ENCODE assay signal across 17 cellular contexts in genomic region chr2:106314427-106314826, GRCh38.
DNase-seq lines count a peak whose midpoint lies in the region; ATAC-seq and TF ChIP-seq lines count a peak whose summit lies in the region.
"Had no signal": no experiment of that assay in that cellular context is flagged by ENCODE, and none has a peak within 500 bp of the region (broad histone marks: within the 10 kb centered on the region; RNA-seq: fewer than 3 reads in every experiment).

No MANE protein-coding gene starts in this region.

- no peaks in the 10 kb centered on the region for H3K4me1 ChIP-seq in Peyer's patch
- H3K4me1 ChIP-seq: upper lobe of right lung had no signal

- H3K27me3 Mint-ChIP-seq in activated CD4-positive, alpha-beta T cell treated with anti-CD3 and anti-CD28 coated beads, Interleukin-2, amount 10 ng/mL, durations not matched to agents 24 days and 14 days = no peaks in the 10 kb centered on the region
- H3K27me3 Mint-ChIP-seq in glutamatergic neuron (ENCODE audit: unreplicated experiment) = peaks cover 3% of the 10 kb centered on the region
- H3K27me3 Mint-ChIP-seq: activated naive CD4-positive, alpha-beta T cell treated with anti-CD3 and anti-CD28 coated beads, Interleukin-2, amount 50 U/mL, for 24 hours; naive B cell had no signal

- no peak for ATAC-seq in GM21526 (IDR thresholded peaks at IDR 0.05; ENCODE audit: low FRiP score, unreplicated experiment)
- ATAC-seq: upper lobe of right lung had no signal

- H3K9me3 ChIP-seq in KOPT-K1 (ENCODE audit: insufficient read depth, low read length, poor library complexity, severe bottlenecking) = no peaks in the 10 kb centered on the region
- no peaks in the 10 kb centered on the region for H3K9me3 ChIP-seq in Peyer's patch
- H3K9me3 ChIP-seq: upper lobe of right lung had no signal

- H3K4me3 Mint-ChIP-seq in activated CD4-positive, alpha-beta T cell treated with anti-CD3 and anti-CD28 coated beads, Interleukin-2, amount 10 ng/mL, durations not matched to agents 24 days and 14 days = no peak overlapping the region
- no peak overlapping the region for H3K4me3 Mint-ChIP-seq in glutamatergic neuron (ENCODE audit: unreplicated experiment)
- H3K4me3 Mint-ChIP-seq: activated naive CD4-positive, alpha-beta T cell treated with anti-CD3 and anti-CD28 coated beads, Interleukin-2, amount 50 U/mL, for 24 hours; naive B cell had no signal

- no peak for TF ChIP-seq CTCF in glutamatergic neuron (IDR thresholded peaks at IDR 0.05; ENCODE audit: partially characterized antibody, unreplicated experiment)
- TF ChIP-seq CTCF in Peyer's patch (IDR thresholded peaks at IDR 0.05) = no peak

- H3K36me3 Mint-ChIP-seq in activated CD4-positive, alpha-beta T cell treated with anti-CD3 and anti-CD28 coated beads, Interleukin-2, amount 10 ng/mL, durations not matched to agents 24 days and 14 days (ENCODE audit: low read depth) = no peaks in the 10 kb centered on the region
- H3K36me3 Mint-ChIP-seq in glutamatergic neuron (ENCODE audit: unreplicated experiment) = no peaks in the 10 kb centered on the region
- H3K36me3 Mint-ChIP-seq: activated naive CD4-positive, alpha-beta T cell treated with anti-CD3 and anti-CD28 coated beads, Interleukin-2, amount 50 U/mL, for 24 hours; naive B cell had no signal

- peaks cover 7% of the 10 kb centered on the region for H3K4me1 Mint-ChIP-seq in activated CD4-positive, alpha-beta T cell treated with anti-CD3 and anti-CD28 coated beads, Interleukin-2, amount 10 ng/mL, durations not matched to agents 24 days and 14 days
- peaks cover 4% of the 10 kb centered on the region for H3K4me1 Mint-ChIP-seq in glutamatergic neuron (ENCODE audit: low read depth, unreplicated experiment)
- H3K4me1 Mint-ChIP-seq: naive B cell had no signal

- H3K9me3 Mint-ChIP-seq in activated CD4-positive, alpha-beta T cell treated with anti-CD3 and anti-CD28 coated beads, Interleukin-2, amount 10 ng/mL, durations not matched to agents 24 days and 14 days = no peaks in the 10 kb centered on the region
- no peaks in the 10 kb centered on the region for H3K9me3 Mint-ChIP-seq in glutamatergic neuron (ENCODE audit: unreplicated experiment)
- H3K9me3 Mint-ChIP-seq: activated naive CD4-positive, alpha-beta T cell treated with anti-CD3 and anti-CD28 coated beads, Interleukin-2, amount 50 U/mL, for 24 hours; naive B cell had no signal

- intact Hi-C loops in activated CD4-positive, alpha-beta T cell treated with anti-CD3 and anti-CD28 coated beads, Interleukin-2, amount 10 ng/mL, durations not matched to agents 24 days and 14 days (cut with micrococcal nuclease) = no loop called here

- DNase-seq in activated CD4-positive, alpha-beta T cell treated with anti-CD3 and anti-CD28 coated beads, Interleukin-2, amount 10 ng/mL, durations not matched to agents 24 days and 14 days = peak; percentile 67
- no peak for DNase-seq in activated CD4-positive, alpha-beta T cell treated with anti-CD3 and anti-CD28 coated beads for 4 hours
- DNase-seq in SIG-M5 treated with dmso at 0.1 percent for 504 hours (lab: John Stamatoyannopoulos, UW; ENCODE audit: unreplicated experiment) (peak; percentile 20), glutamatergic neuron (no peak), Peyer's patch (no peak), NCI-H774 (lab: John Stamatoyannopoulos, UW) (no peak)
- DNase-seq: GM23248, naive B cell, NCI-H2081 treated with DMSO at 0.1 percent for 48 hours, NCI-H82, upper lobe of right lung, WERI-Rb-1 had no signal

- peak overlapping the region; percentile 1 for H3K27ac ChIP-seq in KOPT-K1 (ENCODE audit: low read depth, low read length, poor library complexity, severe bottlenecking)
- no peak overlapping the region for H3K27ac ChIP-seq in Peyer's patch
- H3K27ac ChIP-seq: coronary artery, GM23248, upper lobe of right lung, WERI-Rb-1 had no signal

- TF ChIP-seq POLR2A in Peyer's patch (IDR thresholded peaks at IDR 0.05) = no peak

- H3K36me3 ChIP-seq in KOPT-K1 (ENCODE audit: insufficient read depth, low read length) (no peaks in the 10 kb centered on the region), Peyer's patch (no peaks in the 10 kb centered on the region)
- H3K36me3 ChIP-seq: upper lobe of right lung, WERI-Rb-1 had no signal

- H3K27ac Mint-ChIP-seq in activated CD4-positive, alpha-beta T cell treated with anti-CD3 and anti-CD28 coated beads, Interleukin-2, amount 10 ng/mL, durations not matched to agents 24 days and 14 days = no peak overlapping the region
- peak overlapping the region; percentile 57 for H3K27ac Mint-ChIP-seq in glutamatergic neuron (ENCODE audit: unreplicated experiment)
- H3K27ac Mint-ChIP-seq: activated naive CD4-positive, alpha-beta T cell treated with anti-CD3 and anti-CD28 coated beads, Interleukin-2, amount 50 U/mL, for 24 hours; naive B cell; progenitor cell of endocrine pancreas had no signal

- H3K4me3 ChIP-seq in Peyer's patch = no peak overlapping the region
- H3K4me3 ChIP-seq: coronary artery, GM23248, upper lobe of right lung had no signal

- H3K27me3 ChIP-seq in Peyer's patch = no peaks in the 10 kb centered on the region
- H3K27me3 ChIP-seq: upper lobe of right lung had no signal

Comparison
In these comparisons a context has a peak if more than half of its experiments do, and no peak if none do; other contexts are left out.
1. DNase-seq: peak in activated CD4-positive, alpha-beta T cell treated with anti-CD3 and anti-CD28 coated beads, Interleukin-2, amount 10 ng/mL, durations not matched to agents 24 days and 14 days (single experiment) and SIG-M5 treated with dmso at 0.1 percent for 504 hours (single experiment); none in activated CD4-positive, alpha-beta T cell treated with anti-CD3 and anti-CD28 coated beads for 4 hours (0 of 2), glutamatergic neuron (single experiment), Peyer's patch (0 of 3) and NCI-H774 (single experiment).